ENCODE assay signal across 22 cellular contexts in genomic region chr3:87461443-87461842, GRCh38.
"Had no signal": no experiment of that assay in that cellular context is flagged by ENCODE, and none has a peak within 500 bp of the region (broad histone marks: within the 10 kb centered on the region; RNA-seq: fewer than 3 reads in every experiment).

No MANE protein-coding gene starts in this region.

- H3K27ac ChIP-seq: colonic mucosa, gastroesophageal sphincter, heart left ventricle, hepatocyte, left lung, prostate gland, right atrium auricular region, sigmoid colon, stomach, thyroid gland, vagina had no signal

- H3K9ac ChIP-seq: neural progenitor cell had no signal

- H3K27me3 ChIP-seq: colonic mucosa, gastroesophageal sphincter, heart left ventricle, hepatocyte, left lung, neural progenitor cell, right atrium auricular region, sigmoid colon, stomach, thyroid gland, vagina had no signal

- H3K4me2 ChIP-seq: hepatocyte had no signal

- H3K4me3 ChIP-seq: colonic mucosa, gastroesophageal sphincter, heart left ventricle, hepatocyte, left lung, neural progenitor cell, prostate gland, right atrium auricular region, sigmoid colon, stomach, thyroid gland, vagina had no signal

- H3K79me2 ChIP-seq: hepatocyte had no signal

- DNase-seq: colonic mucosa; effector memory CD4-positive, alpha-beta T cell; heart left ventricle; left cardiac atrium; left lung; mesendoderm; midbrain; naive thymus-derived CD4-positive, alpha-beta T cell; sigmoid colon; stimulated activated CD4-positive, alpha-beta T cell treated with anti-CD3 and anti-CD28 coated beads, Interleukin-2, amount 100 ng/mL, for 24 hours; stimulated activated CD4-positive, alpha-beta T cell treated with anti-CD3 and anti-CD28 coated beads, Interleukin-4, amount 100 ng/mL, for 24 hours; stimulated activated naive CD4-positive, alpha-beta T cell treated with Interleukin-2 at 50 U/mL for 16 hours; stomach; thyroid gland; trophoblast cell had no signal

- H3K4me1 ChIP-seq: colonic mucosa, gastroesophageal sphincter, heart left ventricle, left lung, prostate gland, right atrium auricular region, sigmoid colon, stomach, thyroid gland, vagina had no signal

- H2AFZ ChIP-seq: hepatocyte had no signal

- H3K36me3 ChIP-seq: colonic mucosa, gastroesophageal sphincter, heart left ventricle, left lung, neural progenitor cell, prostate gland, right atrium auricular region, sigmoid colon, stomach, thyroid gland, vagina had no signal

- ATAC-seq: gastroesophageal sphincter; heart left ventricle; left cardiac atrium; left lung; naive thymus-derived CD4-positive, alpha-beta T cell had no signal

- H3K9me3 ChIP-seq: colonic mucosa, prostate gland, sigmoid colon, thyroid gland, vagina had no signal

- FAIRE-seq: endothelial cell of umbilical vein had no signal
